Comparison of ENCODE assay signal across 8 cellular contexts in the genomic region with DNA sequence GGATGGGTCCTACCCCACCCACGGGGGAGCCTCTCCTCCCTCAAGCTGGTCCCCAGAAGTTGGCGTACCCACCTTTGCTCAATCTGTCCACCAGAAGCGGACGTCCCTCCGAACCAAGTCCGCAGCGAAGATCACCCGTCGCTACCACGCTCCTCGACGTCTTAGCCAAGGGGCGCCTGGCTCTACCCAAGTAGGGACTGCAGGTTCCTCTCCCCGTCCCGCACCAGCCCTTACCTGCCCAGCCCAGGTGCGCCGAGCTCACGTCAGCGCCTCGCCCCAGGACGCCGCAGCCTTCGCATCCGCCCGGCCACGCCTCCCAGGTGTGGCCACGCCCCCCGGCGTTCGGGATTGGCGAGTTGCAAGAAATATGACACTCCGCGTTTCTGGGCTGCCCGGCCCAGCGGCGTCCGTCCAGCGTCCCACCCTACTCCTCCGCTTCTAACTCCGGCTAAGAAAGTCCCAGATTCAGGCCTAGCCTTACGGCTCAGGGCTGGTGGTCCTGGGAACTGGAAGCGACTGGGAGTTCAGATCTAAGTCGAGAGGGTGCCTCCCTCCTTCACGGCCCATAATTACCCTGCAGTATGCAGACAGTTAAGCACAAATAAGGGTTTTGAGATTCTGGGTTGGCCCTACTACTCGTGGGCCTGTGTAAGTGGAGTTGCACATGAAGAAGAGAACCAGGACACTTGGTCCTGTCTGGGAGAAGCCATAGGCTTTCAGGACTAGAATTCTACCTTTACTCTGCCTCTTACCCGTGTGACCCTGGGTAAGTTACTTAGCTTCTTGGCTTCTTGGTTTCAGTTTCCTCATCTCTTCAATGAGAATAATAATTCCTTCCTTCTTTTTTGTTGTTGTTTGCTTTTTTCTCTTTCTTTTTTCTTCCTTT. TPM values are rescaled to one million over a fixed set of nuclear protein-coding genes. Genes with fewer than 3 reads are reported as not detected.
A peak's percentile ranks its signal among the peaks of the same experiment; 100 is the strongest.
DNase-seq lines count a peak whose midpoint lies in the region; ATAC-seq and TF ChIP-seq lines count a peak whose summit lies in the region.

Gene IRF6 (minus strand): TSS at position 268 of the 886 bp plus-strand sequence. CDS start 4,729 bp downstream, outside the sequence.

- no peak for TF ChIP-seq CTCF in coronary artery (IDR thresholded peaks at IDR 0.05)

- intact Hi-C loops in activated CD4-positive, alpha-beta T cell treated with anti-CD3 and anti-CD28 coated beads for 36 hours (cut with DNase I, micrococcal nuclease): loop anchor here in 1 of 2 experiments (1.0 kb wide), 1 partner anchor 22 kb away; the partner anchor contains the start of gene C1orf74

- peak within 1 kb of the TSS in 1 of 2 donors; percentile 32 for H3K27ac ChIP-seq in coronary artery

- POLR2A ChIA-PET in activated CD4-positive, alpha-beta T cell treated with anti-CD3 and anti-CD28 coated beads for 36 hours (lab: Charles Lee): no interaction called here

- peak; percentile 96 for ATAC-seq in GM21825 (IDR thresholded peaks at IDR 0.05; ENCODE audit: unreplicated experiment)
- ATAC-seq in activated CD4-positive, alpha-beta T cell treated with anti-CD3 and anti-CD28 coated beads for 36 hours: peak; percentile 73

- H3K36me3 Mint-ChIP-seq in activated CD4-positive, alpha-beta T cell treated with anti-CD3 and anti-CD28 coated beads for 36 hours (ENCODE audit: low read depth): no peaks in the 10 kb centered on the region

- CTCF ChIA-PET in activated CD4-positive, alpha-beta T cell treated with anti-CD3 and anti-CD28 coated beads for 36 hours (lab: Charles Lee): interaction anchor here (0.7 to 1.1 kb wide), 4 partner anchors 9 to 21 kb away, joined by 3 to 7 read pairs (median 4); partner anchors contain the start of gene UTP25

- H3K4me1 Mint-ChIP-seq in activated CD4-positive, alpha-beta T cell treated with anti-CD3 and anti-CD28 coated beads for 36 hours: peaks cover 14% of the 10 kb centered on the region

- peak; percentile 96 for DNase-seq in DMS153 treated with DMSO at 0.1 percent for 48 hours (lab: John Stamatoyannopoulos, UW; ENCODE audit: unreplicated experiment)
- peak; percentile 95 for DNase-seq in NCI-H1048 (lab: John Stamatoyannopoulos, UW)
- DNase-seq in activated CD4-positive, alpha-beta T cell treated with anti-CD3 and anti-CD28 coated beads for 36 hours: peak; percentile 64
- no peak for DNase-seq in coronary artery (ENCODE audit: low spot score)
- DNase-seq in kidney tubule cell (ENCODE audit: low spot score): peak; percentile 94
- DNase-seq in stimulated activated CD4-positive, alpha-beta T cell treated with anti-CD3 and anti-CD28 coated beads, Interleukin-4, amount 100 ng/mL, for 24 hours: peak; percentile 38
- no peak for DNase-seq in midbrain (lab: John Stamatoyannopoulos, UW)

- no peak within 1 kb of the TSS for H3K27ac Mint-ChIP-seq in activated CD4-positive, alpha-beta T cell treated with anti-CD3 and anti-CD28 coated beads for 36 hours

- peak within 1 kb of the TSS; percentile 54 for H3K4me3 Mint-ChIP-seq in activated CD4-positive, alpha-beta T cell treated with anti-CD3 and anti-CD28 coated beads for 36 hours

- peaks cover 16% of the 10 kb centered on the region for H3K27me3 Mint-ChIP-seq in activated CD4-positive, alpha-beta T cell treated with anti-CD3 and anti-CD28 coated beads for 36 hours

- no peaks in the 10 kb centered on the region for H3K9me3 Mint-ChIP-seq in activated CD4-positive, alpha-beta T cell treated with anti-CD3 and anti-CD28 coated beads for 36 hours (ENCODE audit: low read depth)

- H3K4me3 ChIP-seq in coronary artery: peak within 1 kb of the TSS; percentile 66

RNA-seq across cellular contexts. Expression of gene IRF6, which starts in this region (rescaled TPM):
- under 1 TPM; 0.11 to 0.14 TPM for total RNA-seq in activated CD4-positive, alpha-beta T cell treated with anti-CD3 and anti-CD28 coated beads for 36 hours

Comparison
In these comparisons a context has a peak if more than half of its experiments do, and no peak if none do; other contexts are left out.
1. Peak in DNase-seq and ATAC-seq in activated CD4-positive, alpha-beta T cell treated with anti-CD3 and anti-CD28 coated beads for 36 hours; RNA of the gene not detected or under 1 TPM.
2. DNase-seq: peak in DMS153 treated with DMSO at 0.1 percent for 48 hours (single experiment), NCI-H1048 (single experiment), kidney tubule cell (single experiment) and stimulated activated CD4-positive, alpha-beta T cell treated with anti-CD3 and anti-CD28 coated beads, Interleukin-4, amount 100 ng/mL, for 24 hours (single experiment); none in coronary artery (single experiment) and midbrain (single experiment).